8 cellular contexts compared by ENCODE assay signal in genomic region chr18:21897811-21898210, GRCh38.
A peak's percentile ranks its signal among the peaks of the same experiment; 100 is the strongest.
DNase-seq lines count a peak whose midpoint lies in the region; ATAC-seq and TF ChIP-seq lines count a peak whose summit lies in the region.

No MANE protein-coding gene starts in this region.

- peak overlapping the region; percentile 14 for H2AFZ ChIP-seq in hepatocyte

- no peak for TF ChIP-seq POLR2A in adrenal gland (IDR thresholded peaks at IDR 0.05)

- no peaks in the 10 kb centered on the region for H3K9me2 ChIP-seq in hepatocyte (replicated peaks; ENCODE audit: insufficient read depth)

- 0 to 13% (median 12%) methylated on average over 1 to 4 of the region's 4 CpGs for WGBS in adrenal gland, 4 donors
- WGBS in hepatocyte (ENCODE audit: low lambda C conversion rate, missing lambda C conversion rate), result 6% methylated on average over 4 of the region's 4 CpGs

- DNase-seq in activated gamma-delta T cell treated with Interleukin-2 at 50 U/mL for 16 hours, result peak; percentile 8
- no peak for DNase-seq in activated gamma-delta T cell (lab: John Stamatoyannopoulos, UW)
- DNase-seq in M059J (ENCODE audit: low read depth), result peak; percentile 61
- DNase-seq in adrenal gland, result peak; percentile 43 to 75 (median 55)
- DNase-seq in hepatocyte (ENCODE audit: low spot score), result peak; percentile 81
- peak; percentile 41 for DNase-seq in stimulated activated CD4-positive, alpha-beta T cell treated with anti-CD3 and anti-CD28 coated beads, Interleukin-15, amount 100 ng/mL, for 24 hours

- H3K4me1 ChIP-seq in adrenal gland (replicated peaks in 1 of 2) (no peaks in the 10 kb centered on the region), hepatocyte (ENCODE audit: insufficient read depth) (peaks cover 12% of the 10 kb centered on the region)

- no peak overlapping the region for H3K27ac ChIP-seq in adrenal gland
- no peak overlapping the region for H3K27ac ChIP-seq in hepatocyte

- H3K9me3 ChIP-seq in adrenal gland (replicated peaks in 1 of 3) (no peaks in the 10 kb centered on the region), hepatocyte (ENCODE audit: low read depth) (no peaks in the 10 kb centered on the region)

- no peak overlapping the region for H3K4me2 ChIP-seq in hepatocyte

- no peaks in the 10 kb centered on the region for H3K27me3 ChIP-seq in adrenal gland
- no peaks in the 10 kb centered on the region for H3K27me3 ChIP-seq in hepatocyte

- peak; percentile 63 to 76 (median 74) for TF ChIP-seq CTCF in adrenal gland (IDR thresholded peaks at IDR 0.05)
- TF ChIP-seq CTCF in hepatocyte (IDR thresholded peaks at IDR 0.05; ENCODE audit: poor library complexity), result peak; percentile 70

- ATAC-seq in GM21723 (IDR thresholded peaks at IDR 0.05; ENCODE audit: unreplicated experiment), result peak; percentile 84
- ATAC-seq in HG03439 (IDR thresholded peaks at IDR 0.05; ENCODE audit: unreplicated experiment), result no peak

- H3K79me2 ChIP-seq in hepatocyte, result peaks cover 3% of the 10 kb centered on the region

- intact Hi-C loops in adrenal gland (cut with DNase I), result loop anchor here in 1 of 2 donors (5.0 kb wide), 2 partner anchors 54 to 659 kb away; no protein-coding TSS in a partner anchor

- H3K4me3 ChIP-seq in adrenal gland, result no peak overlapping the region
- H3K4me3 ChIP-seq in hepatocyte, result no peak overlapping the region

- H3K36me3 ChIP-seq in adrenal gland (replicated peaks in 1 of 2), result no peaks in the 10 kb centered on the region
- no peaks in the 10 kb centered on the region for H3K36me3 ChIP-seq in hepatocyte (replicated peaks; ENCODE audit: insufficient read depth, low read depth)

- no peaks in the 10 kb centered on the region for H4K20me1 ChIP-seq in hepatocyte (ENCODE audit: insufficient read depth, poor library complexity, severe bottlenecking)
